ENCODE assay signal across 2 cellular contexts in genomic region chr19:17629760-17630159, GRCh38.
TF ChIP-seq lines count a peak whose summit lies in the region.

No MANE protein-coding gene starts in this region.

TF ChIP-seq in HepG2, 621 proteins besides CTCF, POLR2A, EP300 and RAD21:
- TF ChIP-seq ZSCAN21 (CRISPR knock-in tag; IDR thresholded peaks at IDR 0.05; ENCODE audit: borderline replicate concordance) (no peak), ZNF513 (CRISPR knock-in tag; conservative IDR thresholded peaks at IDR 0.05) (no peak), ATF7 (IDR thresholded peaks at IDR 0.05) (peak; percentile 80), ATF7 (CRISPR knock-in tag; IDR thresholded peaks at IDR 0.05) (no peak), ZNF724P (CRISPR knock-in tag; IDR thresholded peaks at IDR 0.05; ENCODE audit: borderline replicate concordance) (no peak), MTA3 (CRISPR knock-in tag; IDR thresholded peaks at IDR 0.05) (no peak), ZNF382 (CRISPR knock-in tag; IDR thresholded peaks at IDR 0.05; ENCODE audit: borderline replicate concordance) (no peak), STAT5B (CRISPR knock-in tag; IDR thresholded peaks at IDR 0.05) (no peak)

TF ChIP-seq in K562, 482 proteins besides CTCF, POLR2A, EP300 and RAD21:
- TF ChIP-seq KDM1A (IDR thresholded peaks at IDR 0.05) = peak; percentile 76 to 82; a peak in 3 of 4 replicates
- TF ChIP-seq HDAC1 (IDR thresholded peaks at IDR 0.05) = peak in 1 of 2 experiments; percentile 62; a peak in 1 of 4 replicates
- TF ChIP-seq KAT7 (CRISPR knock-in tag; IDR thresholded peaks at IDR 0.05; ENCODE audit: borderline replicate concordance) = no peak
- no peak for TF ChIP-seq HOMEZ (CRISPR knock-in tag; IDR thresholded peaks at IDR 0.05)
- peak; percentile 82 for TF ChIP-seq EHMT2 (IDR thresholded peaks at IDR 0.05)
